Comparison of ENCODE assay signal across 1 cellular context in the genomic region with DNA sequence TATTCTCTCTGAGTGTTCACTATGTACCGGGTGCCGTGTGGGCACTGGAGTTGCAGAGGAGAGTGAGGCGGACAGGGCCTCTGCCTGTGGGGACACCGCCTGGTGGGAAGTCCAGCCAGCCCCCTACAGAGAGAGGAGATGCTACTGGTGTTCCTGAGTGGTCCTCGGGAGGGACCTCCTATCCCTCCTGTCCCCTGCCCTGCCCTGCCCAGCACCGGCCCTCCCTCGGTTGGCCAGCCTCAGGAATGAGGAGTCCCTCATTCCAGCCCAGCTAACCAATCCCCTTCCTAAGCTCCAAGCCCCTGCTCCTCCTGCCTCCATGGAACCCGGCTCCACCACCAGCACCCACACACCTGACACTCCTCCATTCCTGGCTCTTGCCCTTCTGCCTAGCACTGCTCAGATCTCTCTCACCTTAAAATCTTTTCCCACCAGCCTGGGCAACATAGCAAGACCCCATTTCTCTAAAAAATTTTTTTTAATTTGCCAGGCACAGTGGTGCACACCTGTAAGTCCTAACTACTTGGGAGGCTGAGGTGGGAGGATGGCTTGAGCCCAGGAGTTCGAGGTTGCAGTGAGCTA.
TF ChIP-seq lines count a peak whose summit lies in the region.

No MANE protein-coding gene starts in this region.

TF ChIP-seq in HepG2, 621 proteins besides CTCF, POLR2A, EP300 and RAD21 (continued from another document):
- TF ChIP-seq HINFP (CRISPR knock-in tag; IDR thresholded peaks at IDR 0.05; ENCODE audit: low read depth) (no peak), RBAK (CRISPR knock-in tag; IDR thresholded peaks at IDR 0.05) (no peak), MED13 (CRISPR knock-in tag; IDR thresholded peaks at IDR 0.05) (no peak), ZBTB44 (CRISPR knock-in tag; IDR thresholded peaks at IDR 0.05) (no peak), GFI1 (CRISPR knock-in tag; IDR thresholded peaks at IDR 0.05; ENCODE audit: borderline replicate concordance) (no peak), ZNF460 (CRISPR knock-in tag; IDR thresholded peaks at IDR 0.05; ENCODE audit: borderline replicate concordance) (peak; percentile 52; the same call in 1 of the 2 replicates), RCOR2 (CRISPR knock-in tag; IDR thresholded peaks at IDR 0.05) (peak; percentile 17; the same call in 1 of the 2 replicates), ZNF687 (CRISPR knock-in tag; IDR thresholded peaks at IDR 0.05) (peak; percentile 77), RNF2 (conservative IDR thresholded peaks at IDR 0.05; ENCODE audit: low read depth) (no peak), ZNF225 (CRISPR knock-in tag; IDR thresholded peaks at IDR 0.05) (peak; percentile 52; the same call in 1 of the 2 replicates), RBFOX2 (IDR thresholded peaks at IDR 0.05; ENCODE audit: low read depth, low read length) (0 out of 2 replicates have a peak, but pooled peaks have one; percentile 29), ZFP36 (IDR thresholded peaks at IDR 0.05; ENCODE audit: borderline replicate concordance, low read depth, low read length, partially characterized antibody) (no peak), ZNF780A (CRISPR knock-in tag; IDR thresholded peaks at IDR 0.05) (no peak), ZNF121 (CRISPR knock-in tag; IDR thresholded peaks at IDR 0.05) (peak; percentile 98), ZFAT (CRISPR knock-in tag; conservative IDR thresholded peaks at IDR 0.05) (no peak), ZNF207 (IDR thresholded peaks at IDR 0.05; ENCODE audit: borderline replicate concordance) (no peak), ZKSCAN1 (IDR thresholded peaks at IDR 0.05; ENCODE audit: low read length) (no peak), SMC3 (IDR thresholded peaks at IDR 0.05; ENCODE audit: low read length) (0 out of 2 replicates have a peak, but pooled peaks have one; percentile 5), ELF1 (CRISPR knock-in tag; IDR thresholded peaks at IDR 0.05) (no peak)
